Comparison of ENCODE assay signal across 14 cellular contexts in genomic region chr7:25877802-25878789, GRCh38.
DNase-seq lines count a peak whose midpoint lies in the region; ATAC-seq lines count a peak whose summit lies in the region.
"Had no signal": no experiment of that assay in that cellular context is flagged by ENCODE, and none has a peak within 500 bp of the region (broad histone marks: within the 10 kb centered on the region; RNA-seq: fewer than 3 reads in every experiment).

No MANE protein-coding gene starts in this region.

- H3K9me3 Mint-ChIP-seq in activated naive CD8-positive, alpha-beta T cell treated with anti-CD3 and anti-CD28 coated beads, Interleukin-2, amount 50 U/mL, for 24 hours = no peaks in the 10 kb centered on the region
- H3K9me3 Mint-ChIP-seq: CD8-positive, alpha-beta T cell had no signal

- H3K4me3 Mint-ChIP-seq in activated naive CD8-positive, alpha-beta T cell treated with anti-CD3 and anti-CD28 coated beads, Interleukin-2, amount 50 U/mL, for 24 hours = no peak overlapping the region
- H3K4me3 Mint-ChIP-seq: CD8-positive, alpha-beta T cell had no signal

- intact Hi-C loops in left ventricle myocardium superior (cut with micrococcal nuclease) = no loop called here

- H3K36me3 Mint-ChIP-seq in activated naive CD8-positive, alpha-beta T cell treated with anti-CD3 and anti-CD28 coated beads, Interleukin-2, amount 50 U/mL, for 24 hours (ENCODE audit: low read depth) = no peaks in the 10 kb centered on the region
- H3K36me3 Mint-ChIP-seq: CD8-positive, alpha-beta T cell had no signal

- H3K27ac Mint-ChIP-seq in activated naive CD8-positive, alpha-beta T cell treated with anti-CD3 and anti-CD28 coated beads, Interleukin-2, amount 50 U/mL, for 24 hours = no peak overlapping the region
- H3K27ac Mint-ChIP-seq: CD8-positive, alpha-beta T cell; naive B cell had no signal

- peak; percentile 60 for ATAC-seq in HG02798 (IDR thresholded peaks at IDR 0.05; ENCODE audit: poor library complexity, unreplicated experiment)
- ATAC-seq in left ventricle myocardium superior = no peak
- ATAC-seq in GM21360 (IDR thresholded peaks at IDR 0.05; ENCODE audit: unreplicated experiment) = no peak
- no peak for ATAC-seq in activated naive CD8-positive, alpha-beta T cell treated with anti-CD3 and anti-CD28 coated beads, Interleukin-2, amount 50 U/mL, for 24 hours
- ATAC-seq: CD8-positive, alpha-beta T cell; PC-3; psoas muscle had no signal

- peaks cover 53% of the 10 kb centered on the region for H3K27me3 Mint-ChIP-seq in activated naive CD8-positive, alpha-beta T cell treated with anti-CD3 and anti-CD28 coated beads, Interleukin-2, amount 50 U/mL, for 24 hours

- DNase-seq in NCI-H1092 treated with DMSO at 0.1 percent for 48 hours (lab: John Stamatoyannopoulos, UW) (peak; percentile 18), NCI-H1092 (lab: John Stamatoyannopoulos, UW) (no peak), MV-4-11 (lab: John Stamatoyannopoulos, UW) (peak; percentile 54), left ventricle myocardium superior (no peak), DMS153 (lab: John Stamatoyannopoulos, UW) (no peak)
- no peak for DNase-seq in activated naive CD8-positive, alpha-beta T cell treated with anti-CD3 and anti-CD28 coated beads, Interleukin-2, amount 50 U/mL, for 24 hours
- DNase-seq: 8988T; activated T-cell treated with anti-CD3 and anti-CD28 coated beads, Interleukin-2, amount 50 U/mL, for 1 hour; CD8-positive, alpha-beta T cell; naive B cell; PC-3; psoas muscle had no signal

- no peaks in the 10 kb centered on the region for H3K4me1 Mint-ChIP-seq in activated naive CD8-positive, alpha-beta T cell treated with anti-CD3 and anti-CD28 coated beads, Interleukin-2, amount 50 U/mL, for 24 hours

Comparison
In these comparisons a context has a peak if more than half of its experiments do, and no peak if none do; other contexts are left out.
1. DNase-seq: peak in NCI-H1092 treated with DMSO at 0.1 percent for 48 hours (single experiment) and MV-4-11 (single experiment); none in NCI-H1092 (single experiment), left ventricle myocardium superior (single experiment), DMS153 (single experiment) and activated naive CD8-positive, alpha-beta T cell treated with anti-CD3 and anti-CD28 coated beads, Interleukin-2, amount 50 U/mL, for 24 hours (single experiment).